1 cellular context compared by ENCODE assay signal in the genomic region with DNA sequence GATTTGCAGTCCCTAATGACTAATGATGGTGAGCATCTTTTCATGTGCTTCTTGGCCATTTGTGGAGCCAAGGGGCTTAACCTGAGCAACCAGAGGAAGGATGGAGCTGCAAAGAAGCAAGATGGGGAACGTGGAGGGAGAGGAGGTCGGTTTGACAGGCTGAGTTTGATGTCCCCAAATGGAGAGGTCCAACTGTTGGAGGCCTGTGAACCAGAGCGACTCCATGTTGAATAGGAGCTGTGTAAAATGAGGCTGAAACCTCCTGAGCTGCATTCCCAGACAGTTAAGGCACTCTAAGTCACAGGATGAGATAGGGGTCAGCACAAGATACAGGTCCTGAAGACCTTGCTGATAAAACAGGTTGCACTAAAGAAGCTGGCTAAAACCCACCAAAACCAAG.
TF ChIP-seq lines count a peak whose summit lies in the region.

No MANE protein-coding gene starts in this region.

TF ChIP-seq in K562, 482 proteins besides CTCF, POLR2A, EP300 and RAD21 (continued from another document):
- TF ChIP-seq, protein P1, sequence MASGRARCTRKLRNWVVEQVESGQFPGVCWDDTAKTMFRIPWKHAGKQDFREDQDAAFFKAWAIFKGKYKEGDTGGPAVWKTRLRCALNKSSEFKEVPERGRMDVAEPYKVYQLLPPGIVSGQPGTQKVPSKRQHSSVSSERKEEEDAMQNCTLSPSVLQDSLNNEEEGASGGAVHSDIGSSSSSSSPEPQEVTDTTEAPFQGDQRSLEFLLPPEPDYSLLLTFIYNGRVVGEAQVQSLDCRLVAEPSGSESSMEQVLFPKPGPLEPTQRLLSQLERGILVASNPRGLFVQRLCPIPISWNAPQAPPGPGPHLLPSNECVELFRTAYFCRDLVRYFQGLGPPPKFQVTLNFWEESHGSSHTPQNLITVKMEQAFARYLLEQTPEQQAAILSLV (tag; IDR thresholded peaks at IDR 0.05): peak; percentile 63; the same call in 1 of the 2 replicates
- TF ChIP-seq NR2C1 (IDR thresholded peaks at IDR 0.05) (no peak), NR2C1 (tag; IDR thresholded peaks at IDR 0.05) (peak; percentile 67; the same call in 1 of the 2 replicates), ELF4 (CRISPR knock-in tag; IDR thresholded peaks at IDR 0.05) (0 out of 2 replicates have a peak, but pooled peaks have one; percentile 30), HDAC8 (tag; IDR thresholded peaks at IDR 0.05) (peak; percentile 85), TEAD2 (tag; IDR thresholded peaks at IDR 0.05) (peak; percentile 49; the same call in 1 of the 2 replicates), PTTG1 (tag; IDR thresholded peaks at IDR 0.05; ENCODE audit: low read depth) (peak; percentile 60; the same call in 1 of the 2 replicates), ATF1 (CRISPR knock-in tag; IDR thresholded peaks at IDR 0.05) (no peak), ATF1 (tag; IDR thresholded peaks at IDR 0.05) (0 out of 2 replicates have a peak, but pooled peaks have one; percentile 9), NR4A1 (CRISPR knock-in tag; IDR thresholded peaks at IDR 0.05) (no peak), NR4A1 (tag; IDR thresholded peaks at IDR 0.05) (peak; percentile 85), PTRF (tag; IDR thresholded peaks at IDR 0.05) (peak; percentile 69), ZNF766 (CRISPR knock-in tag; conservative IDR thresholded peaks at IDR 0.05) (peak; percentile 42; the same call in 1 of the 2 replicates), MEF2D (tag; conservative IDR thresholded peaks at IDR 0.05; ENCODE audit: low read depth) (peak; percentile 64; the same call in 1 of the 2 replicates), ZNF175 (CRISPR knock-in tag; IDR thresholded peaks at IDR 0.05; ENCODE audit: low read depth) (no peak), DMBX1 (CRISPR knock-in tag; IDR thresholded peaks at IDR 0.05; ENCODE audit: borderline replicate concordance) (0 out of 2 replicates have a peak, but pooled peaks have one; percentile 18), NCOR1 (IDR thresholded peaks at IDR 0.05) (no peak), CXXC5 (CRISPR knock-in tag; IDR thresholded peaks at IDR 0.05) (no peak), ZNF644 (tag; IDR thresholded peaks at IDR 0.05; ENCODE audit: low read depth) (0 out of 2 replicates have a peak, but pooled peaks have one; percentile 38), HDAC2 (IDR thresholded peaks at IDR 0.05) (no peak)
- TF ChIP-seq, protein P2, sequence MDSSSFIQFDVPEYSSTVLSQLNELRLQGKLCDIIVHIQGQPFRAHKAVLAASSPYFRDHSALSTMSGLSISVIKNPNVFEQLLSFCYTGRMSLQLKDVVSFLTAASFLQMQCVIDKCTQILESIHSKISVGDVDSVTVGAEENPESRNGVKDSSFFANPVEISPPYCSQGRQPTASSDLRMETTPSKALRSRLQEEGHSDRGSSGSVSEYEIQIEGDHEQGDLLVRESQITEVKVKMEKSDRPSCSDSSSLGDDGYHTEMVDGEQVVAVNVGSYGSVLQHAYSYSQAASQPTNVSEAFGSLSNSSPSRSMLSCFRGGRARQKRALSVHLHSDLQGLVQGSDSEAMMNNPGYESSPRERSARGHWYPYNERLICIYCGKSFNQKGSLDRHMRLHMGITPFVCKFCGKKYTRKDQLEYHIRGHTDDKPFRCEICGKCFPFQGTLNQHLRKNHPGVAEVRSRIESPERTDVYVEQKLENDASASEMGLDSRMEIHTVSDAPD (CRISPR knock-in tag; IDR thresholded peaks at IDR 0.05): no peak
- TF ChIP-seq, protein P3, sequence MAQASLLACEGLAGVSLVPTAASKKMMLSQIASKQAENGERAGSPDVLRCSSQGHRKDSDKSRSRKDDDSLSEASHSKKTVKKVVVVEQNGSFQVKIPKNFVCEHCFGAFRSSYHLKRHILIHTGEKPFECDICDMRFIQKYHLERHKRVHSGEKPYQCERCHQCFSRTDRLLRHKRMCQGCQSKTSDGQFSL (CRISPR knock-in tag; IDR thresholded peaks at IDR 0.05): no peak
- TF ChIP-seq, protein P3 (tag; IDR thresholded peaks at IDR 0.05): peak in 1 of 2 experiments; percentile 69; a peak in 1 of 4 replicates
- TF ChIP-seq, protein P4, sequence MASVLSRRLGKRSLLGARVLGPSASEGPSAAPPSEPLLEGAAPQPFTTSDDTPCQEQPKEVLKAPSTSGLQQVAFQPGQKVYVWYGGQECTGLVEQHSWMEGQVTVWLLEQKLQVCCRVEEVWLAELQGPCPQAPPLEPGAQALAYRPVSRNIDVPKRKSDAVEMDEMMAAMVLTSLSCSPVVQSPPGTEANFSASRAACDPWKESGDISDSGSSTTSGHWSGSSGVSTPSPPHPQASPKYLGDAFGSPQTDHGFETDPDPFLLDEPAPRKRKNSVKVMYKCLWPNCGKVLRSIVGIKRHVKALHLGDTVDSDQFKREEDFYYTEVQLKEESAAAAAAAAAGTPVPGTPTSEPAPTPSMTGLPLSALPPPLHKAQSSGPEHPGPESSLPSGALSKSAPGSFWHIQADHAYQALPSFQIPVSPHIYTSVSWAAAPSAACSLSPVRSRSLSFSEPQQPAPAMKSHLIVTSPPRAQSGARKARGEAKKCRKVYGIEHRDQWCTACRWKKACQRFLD (CRISPR knock-in tag; IDR thresholded peaks at IDR 0.05): peak; percentile 44; the same call in 1 of the 2 replicates
- TF ChIP-seq, protein P5, sequence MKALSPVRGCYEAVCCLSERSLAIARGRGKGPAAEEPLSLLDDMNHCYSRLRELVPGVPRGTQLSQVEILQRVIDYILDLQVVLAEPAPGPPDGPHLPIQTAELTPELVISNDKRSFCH (CRISPR knock-in tag; IDR thresholded peaks at IDR 0.05): no peak
- TF ChIP-seq, protein P5 (tag; IDR thresholded peaks at IDR 0.05): 0 out of 2 replicates have a peak, but pooled peaks have one; percentile 25
- TF ChIP-seq, protein P6, sequence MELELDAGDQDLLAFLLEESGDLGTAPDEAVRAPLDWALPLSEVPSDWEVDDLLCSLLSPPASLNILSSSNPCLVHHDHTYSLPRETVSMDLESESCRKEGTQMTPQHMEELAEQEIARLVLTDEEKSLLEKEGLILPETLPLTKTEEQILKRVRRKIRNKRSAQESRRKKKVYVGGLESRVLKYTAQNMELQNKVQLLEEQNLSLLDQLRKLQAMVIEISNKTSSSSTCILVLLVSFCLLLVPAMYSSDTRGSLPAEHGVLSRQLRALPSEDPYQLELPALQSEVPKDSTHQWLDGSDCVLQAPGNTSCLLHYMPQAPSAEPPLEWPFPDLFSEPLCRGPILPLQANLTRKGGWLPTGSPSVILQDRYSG (tag; conservative IDR thresholded peaks at IDR 0.05; ENCODE audit: low read depth): 0 out of 2 replicates have a peak, but pooled peaks have one; percentile 39
- TF ChIP-seq, protein P7, sequence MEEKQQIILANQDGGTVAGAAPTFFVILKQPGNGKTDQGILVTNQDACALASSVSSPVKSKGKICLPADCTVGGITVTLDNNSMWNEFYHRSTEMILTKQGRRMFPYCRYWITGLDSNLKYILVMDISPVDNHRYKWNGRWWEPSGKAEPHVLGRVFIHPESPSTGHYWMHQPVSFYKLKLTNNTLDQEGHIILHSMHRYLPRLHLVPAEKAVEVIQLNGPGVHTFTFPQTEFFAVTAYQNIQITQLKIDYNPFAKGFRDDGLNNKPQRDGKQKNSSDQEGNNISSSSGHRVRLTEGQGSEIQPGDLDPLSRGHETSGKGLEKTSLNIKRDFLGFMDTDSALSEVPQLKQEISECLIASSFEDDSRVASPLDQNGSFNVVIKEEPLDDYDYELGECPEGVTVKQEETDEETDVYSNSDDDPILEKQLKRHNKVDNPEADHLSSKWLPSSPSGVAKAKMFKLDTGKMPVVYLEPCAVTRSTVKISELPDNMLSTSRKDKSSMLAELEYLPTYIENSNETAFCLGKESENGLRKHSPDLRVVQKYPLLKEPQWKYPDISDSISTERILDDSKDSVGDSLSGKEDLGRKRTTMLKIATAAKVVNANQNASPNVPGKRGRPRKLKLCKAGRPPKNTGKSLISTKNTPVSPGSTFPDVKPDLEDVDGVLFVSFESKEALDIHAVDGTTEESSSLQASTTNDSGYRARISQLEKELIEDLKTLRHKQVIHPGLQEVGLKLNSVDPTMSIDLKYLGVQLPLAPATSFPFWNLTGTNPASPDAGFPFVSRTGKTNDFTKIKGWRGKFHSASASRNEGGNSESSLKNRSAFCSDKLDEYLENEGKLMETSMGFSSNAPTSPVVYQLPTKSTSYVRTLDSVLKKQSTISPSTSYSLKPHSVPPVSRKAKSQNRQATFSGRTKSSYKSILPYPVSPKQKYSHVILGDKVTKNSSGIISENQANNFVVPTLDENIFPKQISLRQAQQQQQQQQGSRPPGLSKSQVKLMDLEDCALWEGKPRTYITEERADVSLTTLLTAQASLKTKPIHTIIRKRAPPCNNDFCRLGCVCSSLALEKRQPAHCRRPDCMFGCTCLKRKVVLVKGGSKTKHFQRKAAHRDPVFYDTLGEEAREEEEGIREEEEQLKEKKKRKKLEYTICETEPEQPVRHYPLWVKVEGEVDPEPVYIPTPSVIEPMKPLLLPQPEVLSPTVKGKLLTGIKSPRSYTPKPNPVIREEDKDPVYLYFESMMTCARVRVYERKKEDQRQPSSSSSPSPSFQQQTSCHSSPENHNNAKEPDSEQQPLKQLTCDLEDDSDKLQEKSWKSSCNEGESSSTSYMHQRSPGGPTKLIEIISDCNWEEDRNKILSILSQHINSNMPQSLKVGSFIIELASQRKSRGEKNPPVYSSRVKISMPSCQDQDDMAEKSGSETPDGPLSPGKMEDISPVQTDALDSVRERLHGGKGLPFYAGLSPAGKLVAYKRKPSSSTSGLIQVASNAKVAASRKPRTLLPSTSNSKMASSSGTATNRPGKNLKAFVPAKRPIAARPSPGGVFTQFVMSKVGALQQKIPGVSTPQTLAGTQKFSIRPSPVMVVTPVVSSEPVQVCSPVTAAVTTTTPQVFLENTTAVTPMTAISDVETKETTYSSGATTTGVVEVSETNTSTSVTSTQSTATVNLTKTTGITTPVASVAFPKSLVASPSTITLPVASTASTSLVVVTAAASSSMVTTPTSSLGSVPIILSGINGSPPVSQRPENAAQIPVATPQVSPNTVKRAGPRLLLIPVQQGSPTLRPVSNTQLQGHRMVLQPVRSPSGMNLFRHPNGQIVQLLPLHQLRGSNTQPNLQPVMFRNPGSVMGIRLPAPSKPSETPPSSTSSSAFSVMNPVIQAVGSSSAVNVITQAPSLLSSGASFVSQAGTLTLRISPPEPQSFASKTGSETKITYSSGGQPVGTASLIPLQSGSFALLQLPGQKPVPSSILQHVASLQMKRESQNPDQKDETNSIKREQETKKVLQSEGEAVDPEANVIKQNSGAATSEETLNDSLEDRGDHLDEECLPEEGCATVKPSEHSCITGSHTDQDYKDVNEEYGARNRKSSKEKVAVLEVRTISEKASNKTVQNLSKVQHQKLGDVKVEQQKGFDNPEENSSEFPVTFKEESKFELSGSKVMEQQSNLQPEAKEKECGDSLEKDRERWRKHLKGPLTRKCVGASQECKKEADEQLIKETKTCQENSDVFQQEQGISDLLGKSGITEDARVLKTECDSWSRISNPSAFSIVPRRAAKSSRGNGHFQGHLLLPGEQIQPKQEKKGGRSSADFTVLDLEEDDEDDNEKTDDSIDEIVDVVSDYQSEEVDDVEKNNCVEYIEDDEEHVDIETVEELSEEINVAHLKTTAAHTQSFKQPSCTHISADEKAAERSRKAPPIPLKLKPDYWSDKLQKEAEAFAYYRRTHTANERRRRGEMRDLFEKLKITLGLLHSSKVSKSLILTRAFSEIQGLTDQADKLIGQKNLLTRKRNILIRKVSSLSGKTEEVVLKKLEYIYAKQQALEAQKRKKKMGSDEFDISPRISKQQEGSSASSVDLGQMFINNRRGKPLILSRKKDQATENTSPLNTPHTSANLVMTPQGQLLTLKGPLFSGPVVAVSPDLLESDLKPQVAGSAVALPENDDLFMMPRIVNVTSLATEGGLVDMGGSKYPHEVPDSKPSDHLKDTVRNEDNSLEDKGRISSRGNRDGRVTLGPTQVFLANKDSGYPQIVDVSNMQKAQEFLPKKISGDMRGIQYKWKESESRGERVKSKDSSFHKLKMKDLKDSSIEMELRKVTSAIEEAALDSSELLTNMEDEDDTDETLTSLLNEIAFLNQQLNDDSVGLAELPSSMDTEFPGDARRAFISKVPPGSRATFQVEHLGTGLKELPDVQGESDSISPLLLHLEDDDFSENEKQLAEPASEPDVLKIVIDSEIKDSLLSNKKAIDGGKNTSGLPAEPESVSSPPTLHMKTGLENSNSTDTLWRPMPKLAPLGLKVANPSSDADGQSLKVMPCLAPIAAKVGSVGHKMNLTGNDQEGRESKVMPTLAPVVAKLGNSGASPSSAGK (IDR thresholded peaks at IDR 0.05): no peak
TF ChIP-seq in K562: peak in this region for 19.
